ENCODE assay signal across 8 cellular contexts in genomic region chr5:74640450-74641013, GRCh38. TPM values are rescaled to one million over a fixed set of nuclear protein-coding genes. Genes with fewer than 3 reads are reported as not detected.
DNase-seq lines count a peak whose midpoint lies in the region; ATAC-seq, FAIRE-seq and TF ChIP-seq lines count a peak whose summit lies in the region.

Gene ENC1, minus strand, starts transcription at chr5:74640728. Its CDS starts 4,243 bp downstream, at chr5:74636485.

- FAIRE-seq in GM12892 (lab: Jason Lieb, UNC): peak; percentile 89

- peak; percentile 69 for ATAC-seq in HG02763 (IDR thresholded peaks at IDR 0.05; ENCODE audit: unreplicated experiment)

- peak; percentile 59; the same call in 1 of the 2 replicates for TF ChIP-seq POLR2A in GM12892 (IDR thresholded peaks at IDR 0.05; ENCODE audit: low read depth, low read length)

- DNase-seq in GM12892 (ENCODE audit: insufficient read length): peak; percentile 55
- peak; percentile 34 for DNase-seq in NCI-H1417 treated with DMSO at 0.1 percent for 48 hours (lab: John Stamatoyannopoulos, UW)
- DNase-seq in T-helper 22 cell (ENCODE audit: low read depth): peak; percentile 32
- peak; percentile 98 for DNase-seq in astrocyte of the hippocampus (ENCODE audit: low read depth, low spot score)
- peak in 50 of 51 donors; percentile 23 to 90 (median 61) for DNase-seq in hypothalamus (lab: John Stamatoyannopoulos, UW)
- peak; percentile 94 for DNase-seq in retina
- no peak for DNase-seq in HPDE6-E6E7 (ENCODE audit: extremely low spot score)

RNA-seq across cellular contexts. Expression of gene ENC1, which starts in this region (rescaled TPM):
- polyA plus RNA-seq in GM12892 (2012; ENCODE audit: missing spikeins): 2.4 TPM
